ENCODE assay signal across 10 cellular contexts in genomic region chr9:5459289-5459829, GRCh38. TPM values are rescaled to one million over a fixed set of nuclear protein-coding genes. Genes with fewer than 3 reads are reported as not detected.
A peak's percentile ranks its signal among the peaks of the same experiment; 100 is the strongest.
DNase-seq lines count a peak whose midpoint lies in the region; ATAC-seq and TF ChIP-seq lines count a peak whose summit lies in the region.
"Had no signal": no experiment of that assay in that cellular context is flagged by ENCODE, and none has a peak within 500 bp of the region (broad histone marks: within the 10 kb centered on the region; RNA-seq: fewer than 3 reads in every experiment).

No MANE protein-coding gene starts in this region.

- ATAC-seq in HG03095 (IDR thresholded peaks at IDR 0.05; ENCODE audit: unreplicated experiment) (peak; percentile 57), upper lobe of left lung (ENCODE audit: low FRiP score in 2 of 2) (peak in 1 of 2 donors; percentile 43), sciatic nerve (no peak)

- H3K27me3 ChIP-seq in upper lobe of left lung = no peaks in the 10 kb centered on the region
- H3K27me3 ChIP-seq: right atrium auricular region had no signal

- no peak overlapping the region for H3K4me3 ChIP-seq in upper lobe of left lung
- H3K4me3 ChIP-seq: right atrium auricular region had no signal

- peak; percentile 27 for DNase-seq in stimulated activated CD4-positive, alpha-beta T cell treated with anti-CD3 and anti-CD28 coated beads, Interleukin-1b, Interleukin-23, amount 100 ng/mL, for 48 hours
- DNase-seq in stimulated activated CD4-positive, alpha-beta T cell treated with anti-CD3 and anti-CD28 coated beads, Interleukin-2, amount 100 ng/mL, for 48 hours = no peak
- peak; percentile 39 for DNase-seq in activated naive CD4-positive, alpha-beta T cell treated with anti-CD3 and anti-CD28 coated beads, Interleukin-2, amount 50 U/mL, for 16 hours
- peak in 1 of 2 donors; percentile 49 for DNase-seq in upper lobe of left lung
- no peak for DNase-seq in NCI-H82 (lab: John Stamatoyannopoulos, UW)
- DNase-seq in foreskin melanocyte = no peak
- no peak for DNase-seq in sciatic nerve (ENCODE audit: low spot score)

- H3K9me3 ChIP-seq in upper lobe of left lung = no peaks in the 10 kb centered on the region
- H3K9me3 ChIP-seq: right atrium auricular region had no signal

- no peak for TF ChIP-seq POLR2A in upper lobe of left lung (IDR thresholded peaks at IDR 0.05)

- no peak for TF ChIP-seq CTCF in upper lobe of left lung (IDR thresholded peaks at IDR 0.05)

- intact Hi-C loops in sciatic nerve (cut with DNase I) = no loop called here

- peak overlapping the region; percentile 8 to 53 (median 36) for H3K27ac ChIP-seq in upper lobe of left lung
- H3K27ac ChIP-seq: C4-2B, right atrium auricular region had no signal

- H3K36me3 ChIP-seq in upper lobe of left lung = peaks cover 0 to 48% (median 7%) of the 10 kb centered on the region in 4 donors

- peaks cover 10 to 15% (median 13%) of the 10 kb centered on the region in 4 donors for H3K4me1 ChIP-seq in upper lobe of left lung
- H3K4me1 ChIP-seq: right atrium auricular region had no signal

- 62 to 82% methylated on average over 4 of the region's 4 CpGs for WGBS in upper lobe of left lung, 2 donors

- TF ChIP-seq EP300 in upper lobe of left lung (IDR thresholded peaks at IDR 0.05) = no peak

RNA-seq across cellular contexts. Expression of gene CD274, which starts 9.0 kb away (rescaled TPM):
- 10 to 100 TPM; 11.6 to 20.8 (median 14.4) TPM for total RNA-seq in upper lobe of left lung
- 4.7 TPM for total RNA-seq in sciatic nerve

RNA-seq across cellular contexts. Expression of gene PLGRKT, which starts 21.6 kb away (rescaled TPM):
- total RNA-seq in upper lobe of left lung = 10 to 100 TPM in 5 of 6 donors, 1 to 10 TPM in 1; 3.1 to 19.3 (median 14.4) TPM
- total RNA-seq in sciatic nerve = 10.7 TPM

RNA-seq across cellular contexts. Expression of gene PDCD1LG2, which starts 51.0 kb away (rescaled TPM):
- total RNA-seq in upper lobe of left lung (10 to 100 TPM in 1 of 6 donors, 1 to 10 TPM in 5; 1.0 to 10.6 (median 3.2) TPM), sciatic nerve (3.0 TPM)

Comparison
In these comparisons a context has a peak if more than half of its experiments do, and no peak if none do; other contexts are left out.
1. DNase-seq: peak in stimulated activated CD4-positive, alpha-beta T cell treated with anti-CD3 and anti-CD28 coated beads, Interleukin-1b, Interleukin-23, amount 100 ng/mL, for 48 hours (single experiment) and activated naive CD4-positive, alpha-beta T cell treated with anti-CD3 and anti-CD28 coated beads, Interleukin-2, amount 50 U/mL, for 16 hours (single experiment); none in stimulated activated CD4-positive, alpha-beta T cell treated with anti-CD3 and anti-CD28 coated beads, Interleukin-2, amount 100 ng/mL, for 48 hours (0 of 2), NCI-H82 (single experiment), foreskin melanocyte (single experiment) and sciatic nerve (single experiment).